ENCODE assay signal across 16 cellular contexts in the genomic region with DNA sequence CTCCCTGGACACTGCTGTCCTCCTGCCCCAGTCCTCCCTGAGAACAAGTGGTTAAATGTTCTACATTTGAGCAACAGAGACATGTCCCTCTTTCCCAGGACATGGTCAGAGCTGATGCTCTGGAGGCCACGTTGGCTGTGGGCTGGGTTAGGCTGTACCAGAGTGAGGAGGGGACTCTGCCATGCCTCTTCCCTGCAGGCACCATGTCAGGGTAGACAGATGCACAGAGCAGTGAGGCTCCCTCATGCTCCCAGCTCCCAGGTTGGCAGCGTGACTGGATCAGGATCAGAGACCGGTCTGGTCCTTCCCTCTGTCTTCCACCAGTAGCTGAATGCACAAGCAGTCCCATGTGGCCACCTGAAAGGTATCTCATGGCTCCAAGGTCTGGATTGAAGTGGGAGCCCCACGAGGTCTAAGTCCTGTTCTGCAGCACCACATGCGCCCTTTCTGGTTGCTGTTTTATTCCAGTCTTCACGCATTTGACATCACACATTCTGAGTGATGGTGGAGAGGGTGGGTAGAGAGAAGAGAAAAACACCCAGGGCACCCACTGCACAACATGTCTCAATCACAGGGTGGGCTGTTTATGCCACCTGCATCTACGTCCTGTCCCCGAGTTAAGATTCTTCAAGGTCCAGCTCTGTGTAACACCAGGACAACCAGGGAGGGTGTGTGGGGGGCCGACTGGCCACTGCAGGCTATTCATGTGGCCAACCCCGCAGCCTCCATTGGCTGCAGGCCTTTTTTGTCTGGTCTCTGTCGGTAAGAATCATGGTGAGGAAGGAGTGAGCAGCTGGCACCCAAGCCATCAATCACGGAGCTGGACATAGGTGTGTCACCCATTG.
"Had no signal": no experiment of that assay in that cellular context is flagged by ENCODE, and none has a peak within 500 bp of the region (broad histone marks: within the 10 kb centered on the region; RNA-seq: fewer than 3 reads in every experiment).

No MANE protein-coding gene starts in this region.

- H3K27ac ChIP-seq: colonic mucosa, esophagus squamous epithelium, right atrium auricular region, testis had no signal

- H3K36me3 ChIP-seq: colonic mucosa had no signal

- ATAC-seq: gastroesophageal sphincter, natural killer cell had no signal

- H3K4me1 Mint-ChIP-seq: natural killer cell had no signal

- DNase-seq: caudate nucleus; colonic mucosa; dermis blood vessel endothelial cell; esophagus squamous epithelium; foreskin fibroblast; glutamatergic neuron; islet precursor cell; natural killer cell; small intestine; stimulated activated CD4-positive, alpha-beta T cell treated with anti-CD3 and anti-CD28 coated beads, Interleukin-12 subunit alpha, Interleukin-12 subunit beta, amount 100 ng/mL, for 4 hours; stimulated activated naive CD4-positive, alpha-beta T cell; testis had no signal

- H3K4me3 ChIP-seq: colonic mucosa, esophagus squamous epithelium, gastroesophageal sphincter, right atrium auricular region, testis, tibial nerve had no signal

- H3K4me1 ChIP-seq: colonic mucosa, testis had no signal

- H3K9me3 Mint-ChIP-seq: mesothelial cell of epicardium, natural killer cell had no signal

- H3K27ac Mint-ChIP-seq: mesothelial cell of epicardium, natural killer cell had no signal

- FAIRE-seq: small intestine had no signal

- H3K9me3 ChIP-seq: colonic mucosa, esophagus squamous epithelium, gastroesophageal sphincter, right atrium auricular region, testis, tibial nerve had no signal

- H3K27me3 ChIP-seq: colonic mucosa, esophagus squamous epithelium, gastroesophageal sphincter, right atrium auricular region, testis, tibial nerve had no signal

- H3K4me3 Mint-ChIP-seq: mesothelial cell of epicardium, natural killer cell had no signal

- H3K36me3 Mint-ChIP-seq: natural killer cell had no signal
